In the genomic region with DNA sequence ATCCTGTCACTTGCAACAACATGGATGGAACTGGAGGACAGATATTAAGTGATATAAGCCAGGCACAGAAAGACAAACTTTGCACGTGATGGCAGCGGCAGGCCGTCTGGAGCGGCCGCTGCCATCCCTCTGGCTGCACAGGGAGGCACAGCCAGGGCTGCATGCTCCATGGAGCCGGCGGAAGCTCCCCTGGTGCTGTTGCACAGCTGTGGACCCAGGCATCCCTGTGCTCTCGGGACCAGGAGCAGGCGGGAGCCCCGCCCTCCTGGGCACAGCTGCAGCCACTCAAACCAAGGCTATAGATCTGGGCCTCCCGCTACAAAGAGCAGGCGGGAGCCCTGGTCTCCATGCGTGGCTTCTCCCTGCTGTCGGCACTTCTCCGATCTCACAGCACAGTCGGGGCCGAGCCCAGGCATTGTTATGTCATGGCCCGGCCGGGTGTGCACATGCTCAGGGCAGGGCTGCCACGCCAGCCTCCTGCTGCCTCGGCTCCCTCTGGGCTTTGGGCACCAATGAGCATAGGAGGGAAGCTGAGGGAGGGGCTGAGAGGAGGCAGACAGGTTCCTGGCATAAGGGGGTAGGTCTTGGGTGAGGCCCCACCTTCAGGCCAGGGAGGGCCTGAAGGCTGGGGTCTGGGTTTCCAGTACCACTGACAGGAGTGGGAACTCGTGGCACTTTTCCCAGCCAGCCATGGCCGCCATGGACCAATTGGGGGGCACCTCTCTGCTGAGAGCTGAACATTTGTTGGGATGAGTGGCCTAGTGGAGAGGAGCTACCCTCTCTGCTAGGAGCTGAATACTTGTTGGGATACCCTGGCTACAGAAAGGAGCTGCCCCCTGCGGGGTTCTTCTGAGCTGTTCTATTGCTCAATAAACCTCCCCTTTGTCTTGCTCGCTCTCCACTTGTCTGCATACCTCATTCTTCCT, we compare ENCODE assay signal across 12 cellular contexts. TPM values are rescaled to one million over a fixed set of nuclear protein-coding genes. Genes with fewer than 3 reads are reported as not detected.
A peak's percentile ranks its signal among the peaks of the same experiment; 100 is the strongest.
DNase-seq lines count a peak whose midpoint lies in the region; ATAC-seq and TF ChIP-seq lines count a peak whose summit lies in the region.
"Had no signal": no experiment of that assay in that cellular context is flagged by ENCODE, and none has a peak within 500 bp of the region (broad histone marks: within the 10 kb centered on the region; RNA-seq: fewer than 3 reads in every experiment).

No MANE protein-coding gene starts in this region.

- no peak for TF ChIP-seq POLR2A in heart left ventricle (IDR thresholded peaks at IDR 0.05)

- peaks cover 67% of the 10 kb centered on the region for H3K36me3 Mint-ChIP-seq in activated T-helper 17 cell treated with anti-CD3 and anti-CD28 coated beads, Interleukin-2, amount 50 U/mL, for 72 hours (ENCODE audit: low read depth)

- no peak overlapping the region for H3K27ac Mint-ChIP-seq in activated T-helper 17 cell treated with anti-CD3 and anti-CD28 coated beads, Interleukin-2, amount 50 U/mL, for 72 hours
- H3K27ac Mint-ChIP-seq: activated naive CD8-positive, alpha-beta T cell treated with anti-CD3 and anti-CD28 coated beads, Interleukin-2, amount 10 ng/mL, durations not matched to agents 7 days and 5 days; immature natural killer cell; T-cell had no signal

- H3K9ac ChIP-seq in skeletal muscle satellite cell (ENCODE audit: low read depth, low read length): no peak overlapping the region

- peaks cover 4% of the 10 kb centered on the region for H3K4me1 Mint-ChIP-seq in activated T-helper 17 cell treated with anti-CD3 and anti-CD28 coated beads, Interleukin-2, amount 50 U/mL, for 72 hours
- H3K4me1 Mint-ChIP-seq: activated naive CD8-positive, alpha-beta T cell treated with anti-CD3 and anti-CD28 coated beads, Interleukin-2, amount 10 ng/mL, durations not matched to agents 7 days and 5 days; immature natural killer cell; T-cell had no signal

- H3K4me2 ChIP-seq in skeletal muscle satellite cell (ENCODE audit: low read length): peak overlapping the region; percentile 17

- intact Hi-C loops in heart left ventricle (cut with DNase I): no loop called here

- H3K27me3 ChIP-seq in heart left ventricle: no peaks in the 10 kb centered on the region
- no peaks in the 10 kb centered on the region for H3K27me3 ChIP-seq in skeletal muscle satellite cell (ENCODE audit: control insufficient read depth, insufficient read depth, low read length)

- H3K36me3 ChIP-seq in heart left ventricle (peaks cover 0 to 10% (median under 1%) of the 10 kb centered on the region in 9 donors), skeletal muscle satellite cell (ENCODE audit: insufficient read depth, low read length) (no peaks in the 10 kb centered on the region)

- H3K4me3 Mint-ChIP-seq in activated T-helper 17 cell treated with anti-CD3 and anti-CD28 coated beads, Interleukin-2, amount 50 U/mL, for 72 hours: no peak overlapping the region
- H3K4me3 Mint-ChIP-seq: activated naive CD8-positive, alpha-beta T cell treated with anti-CD3 and anti-CD28 coated beads, Interleukin-2, amount 10 ng/mL, durations not matched to agents 7 days and 5 days; immature natural killer cell; T-cell had no signal

- peak; percentile 77 to 90 (median 81) for ATAC-seq in heart left ventricle
- no peak for ATAC-seq in HG03460 (IDR thresholded peaks at IDR 0.05; ENCODE audit: unreplicated experiment)
- ATAC-seq in GM18909 (IDR thresholded peaks at IDR 0.05; ENCODE audit: poor library complexity, unreplicated experiment): no peak
- ATAC-seq in activated T-helper 17 cell treated with anti-CD3 and anti-CD28 coated beads, Interleukin-2, amount 50 U/mL, for 72 hours (replicated peaks): no peak
- ATAC-seq: T-cell had no signal

- H3K4me3 ChIP-seq in heart left ventricle: peak overlapping the region in 8 of 12 donors; percentile 4 to 45 (median 26)
- no peak overlapping the region for H3K4me3 ChIP-seq in skeletal muscle satellite cell (ENCODE audit: low read length)

- H3K4me1 ChIP-seq in heart left ventricle (peaks cover 0 to 17% (median 7%) of the 10 kb centered on the region in 12 donors), skeletal muscle satellite cell (ENCODE audit: control insufficient read depth, insufficient read depth, low read length) (peaks cover 6% of the 10 kb centered on the region)

- H3K9me3 ChIP-seq in heart left ventricle (peaks cover 0 to 29% (median 16%) of the 10 kb centered on the region in 12 donors), skeletal muscle satellite cell (replicated peaks; ENCODE audit: low read length) (peaks cover 4% of the 10 kb centered on the region)

- DNase-seq in NCI-H2171 treated with DMSO at 0.1 percent for 48 hours (lab: John Stamatoyannopoulos, UW) (peak; percentile 45), NCI-H2171 (lab: John Stamatoyannopoulos, UW) (no peak), NCI-H2196 treated with DMSO at 0.1 percent for 48 hours (lab: John Stamatoyannopoulos, UW; ENCODE audit: unreplicated experiment) (peak; percentile 28), heart left ventricle (peak in 2 of 5 donors; percentile 58 to 78)
- DNase-seq: activated naive CD8-positive, alpha-beta T cell treated with anti-CD3 and anti-CD28 coated beads, Interleukin-2, amount 10 ng/mL, durations not matched to agents 7 days and 5 days; Calu3; immature natural killer cell; T-cell had no signal

- peaks cover 18% of the 10 kb centered on the region for H3K9me3 Mint-ChIP-seq in activated T-helper 17 cell treated with anti-CD3 and anti-CD28 coated beads, Interleukin-2, amount 50 U/mL, for 72 hours

- WGBS in heart left ventricle, 4 donors: 49 to 60% (median 53%) methylated on average over 11 to 25 of the region's 25 CpGs

- H3K27ac ChIP-seq in heart left ventricle: peak overlapping the region in 7 of 12 donors; percentile 16 to 64 (median 40)

- no peak for TF ChIP-seq CTCF in heart left ventricle (IDR thresholded peaks at IDR 0.05)

- H3K27me3 Mint-ChIP-seq in activated T-helper 17 cell treated with anti-CD3 and anti-CD28 coated beads, Interleukin-2, amount 50 U/mL, for 72 hours: no peaks in the 10 kb centered on the region
- H3K27me3 Mint-ChIP-seq: activated naive CD8-positive, alpha-beta T cell treated with anti-CD3 and anti-CD28 coated beads, Interleukin-2, amount 10 ng/mL, durations not matched to agents 7 days and 5 days; T-cell had no signal

RNA-seq across cellular contexts. Expression of gene RRP8, which starts 16.7 kb away (rescaled TPM):
- 10 to 100 TPM; 11.2 to 23.5 (median 18.0) TPM for total RNA-seq in heart left ventricle
- 10 to 100 TPM; 16.6 to 17.4 TPM for polyA plus RNA-seq in heart left ventricle
- total RNA-seq in skeletal muscle satellite cell (2012; rRNA removed): 10.4 and 13.5 TPM in 2 replicates
- total RNA-seq in activated T-helper 17 cell treated with anti-CD3 and anti-CD28 coated beads, Interleukin-2, amount 50 U/mL, for 72 hours: 10 to 100 TPM; 27.2 to 31.9 TPM

RNA-seq across cellular contexts. Expression of gene ILK, which starts 16.9 kb away (rescaled TPM):
- 100 to 1,000 TPM; 177 to 259 (median 222) TPM for total RNA-seq in heart left ventricle
- polyA plus RNA-seq in heart left ventricle: 100 to 1,000 TPM; 220 to 288 TPM
- 125 and 152 TPM in 2 replicates for total RNA-seq in skeletal muscle satellite cell (2012; rRNA removed)
- 100 to 1,000 TPM in 1 of 2 donors, 10 to 100 TPM in 1; 85.0 to 113 TPM for total RNA-seq in activated T-helper 17 cell treated with anti-CD3 and anti-CD28 coated beads, Interleukin-2, amount 50 U/mL, for 72 hours

RNA-seq across cellular contexts. Expression of gene TAF10, which starts 25.3 kb away (rescaled TPM):
- 100 to 1,000 TPM in 4 of 9 donors, 10 to 100 TPM in 5; 42.3 to 153 (median 99.0) TPM for total RNA-seq in heart left ventricle
- 100 to 1,000 TPM in 1 of 2 donors, 10 to 100 TPM in 1; 50.8 to 155 TPM for polyA plus RNA-seq in heart left ventricle
- 26.4 and 48.3 TPM in 2 replicates for total RNA-seq in skeletal muscle satellite cell (2012; rRNA removed)
- 100 to 1,000 TPM in 1 of 2 donors, 10 to 100 TPM in 1; 82.2 to 106 TPM for total RNA-seq in activated T-helper 17 cell treated with anti-CD3 and anti-CD28 coated beads, Interleukin-2, amount 50 U/mL, for 72 hours

RNA-seq across cellular contexts. Expression of gene TPP1, which starts 32.5 kb away (rescaled TPM):
- total RNA-seq in heart left ventricle: 100 to 1,000 TPM in 2 of 9 donors, 10 to 100 TPM in 7; 48.7 to 169 (median 81.2) TPM
- 10 to 100 TPM; 38.5 to 39.5 TPM for polyA plus RNA-seq in heart left ventricle
- total RNA-seq in skeletal muscle satellite cell (2012; rRNA removed): 60.9 and 62.9 TPM in 2 replicates
- 100 to 1,000 TPM in 1 of 2 donors, 10 to 100 TPM in 1; 75.7 to 172 TPM for total RNA-seq in activated T-helper 17 cell treated with anti-CD3 and anti-CD28 coated beads, Interleukin-2, amount 50 U/mL, for 72 hours

Comparison
In these comparisons a context has a peak if more than half of its experiments do, and no peak if none do; other contexts are left out.
1. ATAC-seq: peak in heart left ventricle (4 of 4); none in HG03460 (single experiment), GM18909 (single experiment) and activated T-helper 17 cell treated with anti-CD3 and anti-CD28 coated beads, Interleukin-2, amount 50 U/mL, for 72 hours (single experiment).